8 cellular contexts compared by ENCODE assay signal in the genomic region with DNA sequence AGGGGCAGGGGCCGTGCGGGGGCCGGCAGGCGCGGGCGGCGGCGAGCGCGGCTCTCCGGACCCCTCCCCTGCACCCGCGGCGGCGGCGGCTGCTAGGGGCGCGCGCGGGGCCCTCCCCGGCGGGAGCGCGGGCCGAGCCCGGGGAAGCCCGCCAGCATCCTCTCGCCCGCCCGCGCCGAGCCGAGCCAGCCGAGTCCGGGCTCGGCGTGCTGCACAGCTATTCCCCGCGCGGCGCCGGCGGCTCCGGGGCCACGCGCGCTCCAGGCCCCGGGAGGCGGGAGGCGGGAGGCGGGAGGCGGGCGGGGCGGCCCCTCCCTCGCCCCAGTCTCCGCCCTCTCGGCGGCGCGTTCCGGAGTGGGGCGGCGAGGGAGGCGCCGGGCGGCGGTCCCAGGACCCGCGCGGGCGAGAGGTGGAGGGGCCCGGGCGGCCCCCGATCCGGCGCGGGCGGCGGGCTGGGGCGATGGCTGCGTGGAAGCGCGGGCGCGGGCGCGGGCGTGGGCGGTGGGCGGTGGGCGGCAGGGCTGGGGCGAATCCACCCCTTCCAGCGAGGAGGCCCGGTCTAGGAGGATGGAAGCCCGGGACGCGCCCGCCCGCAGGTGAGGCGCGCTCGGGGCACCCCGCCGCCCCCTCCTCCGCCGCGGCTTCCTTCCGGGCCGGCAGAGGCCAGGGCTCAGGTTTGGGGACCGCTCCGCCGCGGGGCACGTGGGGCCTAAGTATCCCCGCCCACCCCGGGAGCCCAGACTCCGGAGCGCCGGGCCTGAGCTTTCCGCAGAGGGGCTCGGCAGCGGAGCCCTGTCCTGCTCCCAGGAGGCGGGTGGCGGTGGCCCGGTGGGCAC. TPM values are rescaled to one million over a fixed set of nuclear protein-coding genes. Genes with fewer than 3 reads are reported as not detected.
DNase-seq lines count a peak whose midpoint lies in the region; ATAC-seq, FAIRE-seq and TF ChIP-seq lines count a peak whose summit lies in the region.

A gene (minus strand): TSS at position 261 of the 836 bp plus-strand sequence. CDS start 1,250 bp downstream, outside the sequence.

- peak within 1 kb of the TSS; percentile 79 for H3K4me3 ChIP-seq in PC-3 (ENCODE audit: low read length)
- H3K4me3 ChIP-seq in fibroblast of the aortic adventitia (ENCODE audit: low read depth, low read length), result peak within 1 kb of the TSS; percentile 76
- peak within 1 kb of the TSS; percentile 60 to 66 for H3K4me3 ChIP-seq in testis

- H3K4me1 Mint-ChIP-seq in neural crest cell, result peaks cover 29% of the 10 kb centered on the region

- H4K20me1 ChIP-seq in PC-3 (ENCODE audit: low read length), result peaks cover 13% of the 10 kb centered on the region; the same call in 1 of the 2 replicates

- H3K4me1 ChIP-seq in PC-3 (ENCODE audit: insufficient read depth, low read length), result peaks cover 20% of the 10 kb centered on the region
- peaks cover 8% of the 10 kb centered on the region for H3K4me1 ChIP-seq in testis

- peaks cover 4% of the 10 kb centered on the region for H3K36me3 Mint-ChIP-seq in neural crest cell (ENCODE audit: low read depth)

- peaks cover 2% of the 10 kb centered on the region for H3K27me3 Mint-ChIP-seq in neural crest cell (ENCODE audit: low read depth)

- H3K36me3 ChIP-seq in PC-3 (ENCODE audit: low read depth, low read length) (no peaks in the 10 kb centered on the region), testis (ENCODE audit: low read depth, missing control alignments) (no peaks in the 10 kb centered on the region)

- H3K9me3 ChIP-seq in PC-3 (ENCODE audit: low read length) (no peaks in the 10 kb centered on the region), testis (no peaks in the 10 kb centered on the region)

- peak; percentile 53 for FAIRE-seq in GM18507 (lab: Jason Lieb, UNC)

- H3F3A ChIP-seq in PC-3 (ENCODE audit: low read length, unreplicated experiment), result no peaks in the 10 kb centered on the region

- H3K27ac ChIP-seq in 22Rv1 (peak within 1 kb of the TSS; percentile 64), PC-3 (ENCODE audit: low read length) (no peak within 1 kb of the TSS), testis (peak within 1 kb of the TSS; percentile 82 to 83)

- peak within 1 kb of the TSS; percentile 98 for H3K4me2 ChIP-seq in PC-3 (ENCODE audit: low read length)

- H2AFZ ChIP-seq in PC-3 (ENCODE audit: low read length), result peak within 1 kb of the TSS; percentile 93

- peak within 1 kb of the TSS; percentile 75 for H3K9ac ChIP-seq in PC-3 (ENCODE audit: low read length)

- ATAC-seq in HG02981 (IDR thresholded peaks at IDR 0.05; ENCODE audit: unreplicated experiment) (peak; percentile 56), PC-3 (peak; percentile 64)

- POLR2A ChIA-PET in PC-3 (lab: Charles Lee; ENCODE audit: unreplicated experiment), result interaction anchor here (0.6 kb wide), 1 partner anchor 1062 kb away, joined by 15 read pairs; no protein-coding TSS in a partner anchor

- H3K9me3 Mint-ChIP-seq in neural crest cell, result no peaks in the 10 kb centered on the region

- TF ChIP-seq POLR2A in testis (IDR thresholded peaks at IDR 0.05), result no peak

- no peak within 1 kb of the TSS for H3K27ac Mint-ChIP-seq in neural crest cell (ENCODE audit: unreplicated experiment)

- DNase-seq in GM18507 (ENCODE audit: extremely low spot score, insufficient read length, low read depth), result peak; percentile 64
- DNase-seq in PC-3, result peak; percentile 46
- peak; percentile 88 for DNase-seq in activated effector memory CD4-positive, alpha-beta T cell treated with anti-CD3 and anti-CD28 coated beads, Interleukin-2, amount 50 U/mL, for 16 hours
- DNase-seq in fibroblast of the aortic adventitia (ENCODE audit: low read depth), result peak; percentile 29
- peak; percentile 40 for DNase-seq in neural crest cell (ENCODE audit: low read depth, low spot score)
- DNase-seq in testis, result peak; percentile 50

- intact Hi-C loops in PC-3 (cut with micrococcal nuclease), result loop anchor here (10.0 kb wide), 1 partner anchor 505 kb away; no protein-coding TSS in a partner anchor
- intact Hi-C loops in testis (cut with DNase I; ENCODE audit: low total_unique reads), result no loop called here

- CTCF ChIA-PET in PC-3 (lab: Charles Lee), result interaction anchor here (0.7 kb wide), 1 partner anchor 22 kb away, joined by 6 read pairs; no protein-coding TSS in a partner anchor

- peaks cover 33% of the 10 kb centered on the region for H3K79me2 ChIP-seq in PC-3 (ENCODE audit: low read length)

- H3K9me2 ChIP-seq in PC-3 (replicated peaks; ENCODE audit: low read length), result no peaks in the 10 kb centered on the region

- H3K4me3 Mint-ChIP-seq in neural crest cell, result peak within 1 kb of the TSS; percentile 95

- BruUV-seq in PC-3 (replicated peaks; lab: Mats Ljungman, UMichigan), result no TSS peak

- H3K27me3 ChIP-seq in PC-3 (ENCODE audit: low read length) (no peaks in the 10 kb centered on the region), testis (no peaks in the 10 kb centered on the region)

- 0% methylated on average over 3 to 68 of the region's 125 CpGs for WGBS in testis, 2 donors

- no peak for TF ChIP-seq CTCF in 22Rv1 (IDR thresholded peaks at IDR 0.05)
- TF ChIP-seq CTCF in PC-3 (conservative IDR thresholded peaks at IDR 0.05; ENCODE audit: low read depth, low read length), result no peak
- no peak for TF ChIP-seq CTCF in fibroblast of the aortic adventitia (IDR thresholded peaks at IDR 0.05; ENCODE audit: insufficient read depth, low read length)
- no peak for TF ChIP-seq CTCF in neural crest cell (conservative IDR thresholded peaks at IDR 0.05)
- no peak for TF ChIP-seq CTCF in testis (IDR thresholded peaks at IDR 0.05)

RNA-seq across cellular contexts. Expression of the gene that starts here (rescaled TPM):
- 52.0 and 70.3 TPM in 2 replicates for total RNA-seq in PC-3 (2014; rRNA removed)
- total RNA-seq in fibroblast of the aortic adventitia (ENCODE audit: low replicate concordance), result 42.0 and 50.3 TPM in 2 replicates
- total RNA-seq in neural crest cell, result 48.1 and 49.2 TPM in 2 replicates
- total RNA-seq in testis, result 10 to 100 TPM; 22.3 to 27.9 TPM
- 41.6 TPM for polyA plus RNA-seq in testis (ENCODE audit: insufficient read depth, low read depth, low replicate concordance)

Comparison
In these comparisons a context has a peak if more than half of its experiments do, and no peak if none do; other contexts are left out.
1. DNase-seq: peak in every context shown above with its lines; median percentile 88 in activated effector memory CD4-positive, alpha-beta T cell treated with anti-CD3 and anti-CD28 coated beads, Interleukin-2, amount 50 U/mL, for 16 hours; 64 in GM18507; 50 in testis; 46 in PC-3; 40 in neural crest cell; 29 in fibroblast of the aortic adventitia.